11 cellular contexts compared by ENCODE assay signal in the genomic region with DNA sequence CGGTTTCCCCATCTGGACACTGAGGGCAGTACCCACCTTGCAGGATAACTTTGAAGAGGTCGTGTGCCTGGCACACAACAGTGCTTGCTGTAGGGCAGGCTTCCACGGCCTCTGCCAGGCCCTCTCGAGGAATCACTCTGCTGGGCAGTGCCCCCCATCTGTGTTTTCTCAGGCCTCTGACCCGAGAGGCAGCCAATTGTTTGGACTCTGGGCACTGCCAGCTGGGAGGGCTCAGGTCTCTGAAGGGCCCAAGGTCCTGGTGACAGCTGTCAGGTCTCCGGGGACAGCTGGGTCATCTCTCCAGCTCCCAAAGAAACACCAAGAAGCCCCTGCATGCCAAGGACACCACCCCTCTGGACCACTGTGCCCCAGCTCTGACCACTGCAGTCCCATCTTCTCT. TPM values are rescaled to one million over a fixed set of nuclear protein-coding genes. Genes with fewer than 3 reads are reported as not detected.
DNase-seq lines count a peak whose midpoint lies in the region; ATAC-seq and TF ChIP-seq lines count a peak whose summit lies in the region.
"Had no signal": no experiment of that assay in that cellular context is flagged by ENCODE, and none has a peak within 500 bp of the region (broad histone marks: within the 10 kb centered on the region; RNA-seq: fewer than 3 reads in every experiment).

No MANE protein-coding gene starts in this region.

- no peak overlapping the region for H2AFZ ChIP-seq in neuronal stem cell (ENCODE audit: low read length)

- 58 to 61% (median 59%) methylated on average over 5 to 6 of the region's 6 CpGs for WGBS in heart left ventricle, 4 donors
- WGBS in neuronal stem cell (ENCODE audit: extremely low coverage in 2 of 2, insufficient read length in 2 of 2, insufficient replicate concordance in 1 of 2), 2 donors: no CpG with 5 or more reads among the region's 6 CpGs

- H3K9ac ChIP-seq in neuronal stem cell (ENCODE audit: low read depth, low read length, poor library complexity): no peak overlapping the region

- no peak overlapping the region for H3K4ac ChIP-seq in neuronal stem cell (ENCODE audit: low read length)

- H3K36me3 ChIP-seq in heart left ventricle: peaks cover 0 to 11% (median 5%) of the 10 kb centered on the region in 9 donors
- peaks cover 9 to 19% of the 10 kb centered on the region in 2 donors for H3K36me3 ChIP-seq in neuronal stem cell (replicated peaks in 1 of 2; ENCODE audit: control insufficient read depth in 2 of 2, insufficient read depth in 2 of 2, low read length in 2 of 2)

- peaks cover 6% of the 10 kb centered on the region for H3K79me1 ChIP-seq in neuronal stem cell (ENCODE audit: low read depth, low read length)

- ATAC-seq in Right ventricle myocardium inferior (peak; percentile 14), heart left ventricle (no peak), HG03342 (IDR thresholded peaks at IDR 0.05; ENCODE audit: unreplicated experiment) (no peak), GM21528 (IDR thresholded peaks at IDR 0.05; ENCODE audit: low FRiP score, unreplicated experiment) (no peak)

- H3K9me3 ChIP-seq in heart left ventricle: no peaks in the 10 kb centered on the region
- no peaks in the 10 kb centered on the region for H3K9me3 ChIP-seq in neuronal stem cell (replicated peaks in 1 of 2; ENCODE audit: control insufficient read depth in 2 of 2, insufficient read depth in 1 of 2, low read depth in 1 of 2, low read length in 2 of 2)

- H4K8ac ChIP-seq in neuronal stem cell (ENCODE audit: low read depth, low read length): no peak overlapping the region

- H2BK120ac ChIP-seq in neuronal stem cell (ENCODE audit: low read depth, low read length): no peak overlapping the region

- peak overlapping the region; percentile 78 for H2AK5ac ChIP-seq in neuronal stem cell (ENCODE audit: low read depth, low read length)

- H3K27ac ChIP-seq in heart left ventricle (peak overlapping the region; percentile 34 to 95 (median 88)), neuronal stem cell (replicated peaks; ENCODE audit: low read length) (no peak overlapping the region)
- H3K27ac ChIP-seq: foreskin keratinocyte had no signal

- H3K4me3 ChIP-seq in heart left ventricle (peak overlapping the region in 3 of 12 donors; percentile 47 to 54 (median 50)), neuronal stem cell (ENCODE audit: low read length in 2 of 2) (no peak overlapping the region)

- H3K14ac ChIP-seq in neuronal stem cell (ENCODE audit: low read length): no peak overlapping the region

- H3K23ac ChIP-seq in neuronal stem cell (ENCODE audit: low read depth, low read length, poor library complexity): no peak overlapping the region

- H3K4me1 ChIP-seq in heart left ventricle (peaks cover 5 to 51% (median 37%) of the 10 kb centered on the region in 12 donors), neuronal stem cell (ENCODE audit: control insufficient read depth in 2 of 2, insufficient read depth in 1 of 2, low read depth in 1 of 2, low read length in 2 of 2) (peaks cover 2 to 33% of the 10 kb centered on the region in 2 donors)

- peak overlapping the region; percentile 4 for H2BK15ac ChIP-seq in neuronal stem cell (ENCODE audit: low read length)

- no peak overlapping the region for H2BK5ac ChIP-seq in neuronal stem cell (ENCODE audit: low read length)

- H3K18ac ChIP-seq in neuronal stem cell (ENCODE audit: low read length): peak overlapping the region; percentile 80

- intact Hi-C loops in Right ventricle myocardium inferior (cut with DNase I) (no loop called here), cardiac septum (cut with DNase I) (no loop called here), heart left ventricle (cut with DNase I) (no loop called here)

- no peak for TF ChIP-seq POLR2A in heart left ventricle (IDR thresholded peaks at IDR 0.05)

- no peak overlapping the region for H3K4me2 ChIP-seq in neuronal stem cell (ENCODE audit: insufficient read depth, low read length, poor library complexity, severe bottlenecking)

- no peak overlapping the region for H2BK12ac ChIP-seq in neuronal stem cell (ENCODE audit: low read length)

- no peak overlapping the region for H4K91ac ChIP-seq in neuronal stem cell (ENCODE audit: low read depth, low read length, poor library complexity)

- DNase-seq in Right ventricle myocardium inferior (ENCODE audit: missing footprints): no peak
- no peak for DNase-seq in cardiac septum (ENCODE audit: low spot score)
- peak in 1 of 5 donors; percentile 26 for DNase-seq in heart left ventricle
- DNase-seq in neuronal stem cell (ENCODE audit: low spot score): no peak
- DNase-seq in NCI-H1436 treated with DMSO at 0.1 percent for 48 hours (lab: John Stamatoyannopoulos, UW): no peak
- DNase-seq in UCSD-AML1 (lab: John Stamatoyannopoulos, UW; ENCODE audit: unreplicated experiment): no peak
- DNase-seq: activated CD4-positive, alpha-beta memory T cell treated with anti-CD3 and anti-CD28 coated beads, Interleukin-2, amount 10 ng/mL, durations not matched to agents 7 days and 5 days had no signal

- no peak for TF ChIP-seq CTCF in heart left ventricle (IDR thresholded peaks at IDR 0.05)

- H3K27me3 ChIP-seq in heart left ventricle: no peaks in the 10 kb centered on the region
- H3K27me3 ChIP-seq in neuronal stem cell (ENCODE audit: control insufficient read depth in 3 of 3, insufficient read depth in 3 of 3, low read depth in 1 of 3, low read length in 3 of 3): no peaks in the 10 kb centered on the region
- H3K27me3 ChIP-seq: foreskin keratinocyte had no signal

RNA-seq across cellular contexts. Expression of a gene that starts 1.0 kb away (rescaled TPM):
- 0.87 TPM for total RNA-seq in Right ventricle myocardium inferior
- total RNA-seq in cardiac septum: 2.2 TPM
- 1 to 10 TPM in 4 of 9 donors, under 1 TPM in 5; 0.36 to 5.0 (median 0.75) TPM for total RNA-seq in heart left ventricle
- polyA plus RNA-seq in heart left ventricle: 1 to 10 TPM in 1 of 2 donors, under 1 TPM in 1; 0.28 to 3.3 TPM
- 4.2 TPM for polyA plus RNA-seq in neuronal stem cell (2013, experiment 1 of 2)
- polyA plus RNA-seq in neuronal stem cell (2013, experiment 2 of 2): 3.9 TPM

RNA-seq across cellular contexts. Expression of a gene that starts 8.2 kb away (rescaled TPM):
- total RNA-seq in Right ventricle myocardium inferior: 27.3 TPM
- 35.7 TPM for total RNA-seq in cardiac septum
- total RNA-seq in heart left ventricle: 10 to 100 TPM; 20.2 to 40.2 (median 27.0) TPM
- polyA plus RNA-seq in heart left ventricle: 10 to 100 TPM; 12.2 to 39.5 TPM
- polyA plus RNA-seq in neuronal stem cell (2013, experiment 1 of 2): 117 TPM
- polyA plus RNA-seq in neuronal stem cell (2013, experiment 2 of 2): 112 TPM

RNA-seq across cellular contexts. Expression of a gene that starts 11.7 kb away (rescaled TPM):
- total RNA-seq in Right ventricle myocardium inferior (85.8 TPM), cardiac septum (178 TPM), heart left ventricle (100 to 1,000 TPM in 6 of 9 donors, 10 to 100 TPM in 3; 64.9 to 441 (median 110) TPM)
- polyA plus RNA-seq in heart left ventricle: 100 to 1,000 TPM in 1 of 2 donors, 10 to 100 TPM in 1; 90.6 to 105 TPM
- polyA plus RNA-seq in neuronal stem cell (2013, experiment 1 of 2): 27.8 TPM
- 26.3 TPM for polyA plus RNA-seq in neuronal stem cell (2013, experiment 2 of 2)

RNA-seq across cellular contexts. Expression of a gene that starts 49.0 kb away (rescaled TPM):
- total RNA-seq in Right ventricle myocardium inferior (5.8 TPM), cardiac septum (1.2 TPM), heart left ventricle (1 to 10 TPM in 8 of 9 donors, under 1 TPM in 1; 0.77 to 7.0 (median 2.1) TPM)
- 1 to 10 TPM in 1 of 2 donors, under 1 TPM in 1; 0.37 to 4.0 TPM for polyA plus RNA-seq in heart left ventricle
- 4.7 TPM for polyA plus RNA-seq in neuronal stem cell (2013, experiment 1 of 2)
- polyA plus RNA-seq in neuronal stem cell (2013, experiment 2 of 2): 4.7 TPM
- total RNA-seq: Daoy had no signal

RNA-seq across cellular contexts. Expression of a gene that starts 57.9 kb away (rescaled TPM):
- 25.3 TPM for total RNA-seq in Right ventricle myocardium inferior
- 26.3 TPM for total RNA-seq in cardiac septum
- total RNA-seq in heart left ventricle: 10 to 100 TPM; 19.8 to 49.0 (median 22.8) TPM
- 10 to 100 TPM; 28.5 to 42.3 TPM for polyA plus RNA-seq in heart left ventricle
- polyA plus RNA-seq in neuronal stem cell (2013, experiment 1 of 2): 74.1 TPM
- polyA plus RNA-seq in neuronal stem cell (2013, experiment 2 of 2): 70.9 TPM
